Comparison of ENCODE assay signal across 8 cellular contexts in genomic region chr10:24723788-24724380, GRCh38. TPM values are rescaled to one million over a fixed set of nuclear protein-coding genes. Genes with fewer than 3 reads are reported as not detected.
A peak's percentile ranks its signal among the peaks of the same experiment; 100 is the strongest.
DNase-seq lines count a peak whose midpoint lies in the region; ATAC-seq and TF ChIP-seq lines count a peak whose summit lies in the region.

TSS of gene ARHGAP21 (minus strand) at chr10:24723887. CDS start at chr10:24721899, 1,988 bp downstream.

- H3K27me3 ChIP-seq in MG63 (no peaks in the 10 kb centered on the region), layer of hippocampus (ENCODE audit: control insufficient read depth, insufficient read depth, low read length) (no peaks in the 10 kb centered on the region)

- H3K9me3 ChIP-seq in MG63, result no peaks in the 10 kb centered on the region

- TF ChIP-seq CTCF in WI38 (IDR thresholded peaks at IDR 0.05; ENCODE audit: low read depth, low read length), result no peak
- no peak for TF ChIP-seq CTCF in coronary artery (IDR thresholded peaks at IDR 0.05)

- H3K36me3 ChIP-seq in MG63, result peaks cover 20% of the 10 kb centered on the region

- peak; percentile 33 for DNase-seq in GDM1 (lab: John Stamatoyannopoulos, UW)
- peak; percentile 76 for DNase-seq in MG63
- DNase-seq in coronary artery (ENCODE audit: low spot score), result peak; percentile 84
- DNase-seq in stimulated activated CD4-positive, alpha-beta T cell treated with anti-CD3 and anti-CD28 coated beads, Interleukin-15, amount 100 ng/mL, for 24 hours, result peak; percentile 58
- no peak for DNase-seq in inferior parietal cortex (ENCODE audit: extremely low spot score)

- H3K4me3 ChIP-seq in MG63 (peak within 1 kb of the TSS; percentile 79), WI38 (ENCODE audit: low read depth, low read length) (peak within 1 kb of the TSS; percentile 90), coronary artery (peak within 1 kb of the TSS; percentile 75)

- H3K27ac ChIP-seq in coronary artery (peak within 1 kb of the TSS; percentile 93 to 98), layer of hippocampus (ENCODE audit: low read depth, low read length) (peak within 1 kb of the TSS; percentile 97)

- ATAC-seq in GM21786 (IDR thresholded peaks at IDR 0.05; ENCODE audit: unreplicated experiment), result peak; percentile 2

RNA-seq across cellular contexts. Expression of gene ARHGAP21, which starts in this region (rescaled TPM):
- 29.1 and 48.7 TPM in 2 replicates for total RNA-seq in MG63 (2014; rRNA removed; shearing (Covaris generic); ENCODE audit: low replicate concordance)
